In the genomic region with DNA sequence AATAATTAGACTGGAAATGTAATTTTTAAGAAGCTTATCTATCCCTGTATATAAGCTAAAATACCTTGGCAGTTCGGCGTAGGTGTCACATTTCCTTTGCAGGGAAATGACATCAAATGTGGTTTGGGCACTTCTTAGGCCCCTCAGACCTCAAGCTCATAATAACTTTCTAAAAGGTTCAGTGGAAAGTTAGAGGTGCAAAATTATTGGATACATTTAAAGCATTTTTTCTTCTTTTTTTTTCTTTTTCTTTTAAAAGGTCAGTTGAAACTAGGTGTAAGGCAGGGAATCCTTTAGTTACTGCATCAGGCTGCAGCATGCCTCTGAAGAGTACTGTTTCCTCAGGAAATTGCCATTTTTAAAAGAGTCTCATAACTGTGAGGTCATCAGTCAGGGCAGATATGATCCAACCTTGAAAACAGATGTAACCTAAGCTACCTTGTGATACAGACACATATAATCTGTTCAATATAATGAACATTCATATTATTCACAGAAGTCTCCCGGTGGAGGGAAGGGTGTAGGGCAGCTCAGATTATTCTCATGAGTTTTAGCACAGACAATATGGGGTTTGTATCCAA, we compare ENCODE assay signal across 9 cellular contexts. TPM values are rescaled to one million over a fixed set of nuclear protein-coding genes. Genes with fewer than 3 reads are reported as not detected.
DNase-seq lines count a peak whose midpoint lies in the region; ATAC-seq and TF ChIP-seq lines count a peak whose summit lies in the region.
"Had no signal": no experiment of that assay in that cellular context is flagged by ENCODE, and none has a peak within 500 bp of the region (broad histone marks: within the 10 kb centered on the region; RNA-seq: fewer than 3 reads in every experiment).

No MANE protein-coding gene starts in this region.

- H3K9me3 ChIP-seq in OCI-LY7 (ENCODE audit: low read length) (no peaks in the 10 kb centered on the region), body of pancreas (no peaks in the 10 kb centered on the region)

- peak; percentile 40 for ATAC-seq in activated CD8-positive, alpha-beta memory T cell treated with anti-CD3 and anti-CD28 coated beads, Interleukin-2, amount 10 ng/mL, durations not matched to agents 7 days and 5 days
- ATAC-seq in GM18909 (IDR thresholded peaks at IDR 0.05; ENCODE audit: poor library complexity, unreplicated experiment) (no peak), body of pancreas (no peak)

- H3K9me2 ChIP-seq in OCI-LY7 (ENCODE audit: insufficient read depth, low read length): no peaks in the 10 kb centered on the region

- H3K4me3 Mint-ChIP-seq in activated CD8-positive, alpha-beta memory T cell treated with anti-CD3 and anti-CD28 coated beads, Interleukin-2, amount 10 ng/mL, durations not matched to agents 7 days and 5 days: peak overlapping the region; percentile 57

- peaks cover 40% of the 10 kb centered on the region for H3K36me3 Mint-ChIP-seq in activated CD8-positive, alpha-beta memory T cell treated with anti-CD3 and anti-CD28 coated beads, Interleukin-2, amount 10 ng/mL, durations not matched to agents 7 days and 5 days

- WGBS in body of pancreas, 2 donors: 32 to 39% methylated on average over 3 of the region's 3 CpGs

- H4K20me1 ChIP-seq in OCI-LY7 (ENCODE audit: insufficient read depth, low read length): peaks cover 6% of the 10 kb centered on the region; the same call in 1 of the 2 replicates

- H3K27me3 Mint-ChIP-seq in activated CD8-positive, alpha-beta memory T cell treated with anti-CD3 and anti-CD28 coated beads, Interleukin-2, amount 10 ng/mL, durations not matched to agents 7 days and 5 days: peaks cover 1% of the 10 kb centered on the region

- H3K27ac ChIP-seq in OCI-LY7 (ENCODE audit: low read depth, low read length, poor library complexity, severe bottlenecking) (peak overlapping the region; percentile 0), body of pancreas (peak overlapping the region in 1 of 4 donors; percentile 28)
- H3K27ac ChIP-seq: epithelial cell of prostate had no signal

- in situ Hi-C loops in astrocyte of the spinal cord (cut with HindIII; ENCODE audit: low sequenced_read_pairs): no loop called here

- H3K4me2 ChIP-seq in OCI-LY7 (ENCODE audit: low read length): peak overlapping the region; percentile 38; the same call in 1 of the 2 replicates

- peaks cover 91% of the 10 kb centered on the region for H3K79me2 ChIP-seq in OCI-LY7 (ENCODE audit: insufficient read depth, low read depth, low read length)

- peak overlapping the region; percentile 95 for H3K27ac Mint-ChIP-seq in activated CD8-positive, alpha-beta memory T cell treated with anti-CD3 and anti-CD28 coated beads, Interleukin-2, amount 10 ng/mL, durations not matched to agents 7 days and 5 days

- POLR2A ChIA-PET in OCI-LY7 (lab: Charles Lee): interaction anchor here (0.6 to 2.1 kb wide), 5 partner anchors 10 to 255 kb away, joined by 3 to 12 read pairs (median 3); no protein-coding TSS in a partner anchor

- H3K9me3 Mint-ChIP-seq in activated CD8-positive, alpha-beta memory T cell treated with anti-CD3 and anti-CD28 coated beads, Interleukin-2, amount 10 ng/mL, durations not matched to agents 7 days and 5 days (ENCODE audit: low read depth): no peaks in the 10 kb centered on the region

- intact Hi-C loops in OCI-LY7 (cut with micrococcal nuclease; ENCODE audit: unreplicated experiment): no loop called here
- intact Hi-C loops in body of pancreas (cut with DNase I): no loop called here

- H3K4me3 ChIP-seq in OCI-LY7 (ENCODE audit: low read depth, low read length, poor library complexity, severe bottlenecking) (no peak overlapping the region), astrocyte of the spinal cord (ENCODE audit: low read depth, low read length) (no peak overlapping the region), body of pancreas (no peak overlapping the region)

- H3K27me3 ChIP-seq in body of pancreas: no peaks in the 10 kb centered on the region

- H3K4me1 Mint-ChIP-seq in activated CD8-positive, alpha-beta memory T cell treated with anti-CD3 and anti-CD28 coated beads, Interleukin-2, amount 10 ng/mL, durations not matched to agents 7 days and 5 days: peaks cover 62% of the 10 kb centered on the region

- H3K36me3 ChIP-seq in OCI-LY7 (ENCODE audit: insufficient read depth, low read length) (peaks cover 50% of the 10 kb centered on the region), body of pancreas (replicated peaks in 1 of 2; ENCODE audit: insufficient read depth in 1 of 2, low read depth in 2 of 2) (no peaks in the 10 kb centered on the region)

- DNase-seq in activated CD8-positive, alpha-beta memory T cell treated with anti-CD3 and anti-CD28 coated beads, Interleukin-2, amount 10 ng/mL, durations not matched to agents 7 days and 5 days: peak; percentile 73
- no peak for DNase-seq in activated CD8-positive, alpha-beta memory T cell treated with anti-CD3 and anti-CD28 coated beads, Interleukin-2, amount 50 U/mL, for 48 hours
- DNase-seq in OCI-LY7 (ENCODE audit: low spot score): peak; percentile 14
- DNase-seq in astrocyte of the spinal cord (ENCODE audit: low read depth, low spot score): no peak
- DNase-seq in stimulated activated CD4-positive, alpha-beta T cell treated with anti-CD3 and anti-CD28 coated beads, Interleukin-4, amount 100 ng/mL, for 24 hours: peak; percentile 53
- DNase-seq in effector CD8-positive, alpha-beta T cell (lab: John Stamatoyannopoulos, UW): no peak
- DNase-seq in body of pancreas: no peak

- TF ChIP-seq POLR2A in body of pancreas (IDR thresholded peaks at IDR 0.05): no peak

- TF ChIP-seq CTCF in OCI-LY7 (conservative IDR thresholded peaks at IDR 0.05; ENCODE audit: low read length): no peak
- peak; percentile 6 for TF ChIP-seq CTCF in astrocyte of the spinal cord (IDR thresholded peaks at IDR 0.05; ENCODE audit: low read depth, low read length)
- TF ChIP-seq CTCF in body of pancreas (IDR thresholded peaks at IDR 0.05): no peak

- BruUV-seq in OCI-LY7 (replicated peaks; lab: Mats Ljungman, UMichigan): no TSS peak

- CTCF ChIA-PET in activated CD8-positive, alpha-beta memory T cell treated with anti-CD3 and anti-CD28 coated beads, Interleukin-2, amount 10 ng/mL, durations not matched to agents 7 days and 5 days (lab: Charles Lee): interaction anchor here (0.6 to 3.1 kb wide), 8 partner anchors 10 to 183 kb away, joined by 3 to 22 read pairs (median 4); no protein-coding TSS in a partner anchor
- CTCF ChIA-PET in OCI-LY7 (lab: Charles Lee; ENCODE audit: unreplicated experiment): no interaction called here

- H3K4me1 ChIP-seq in OCI-LY7 (ENCODE audit: insufficient read depth, low read length, poor library complexity, severe bottlenecking) (peaks cover 38% of the 10 kb centered on the region), body of pancreas (peaks cover 45% of the 10 kb centered on the region)

- H2AFZ ChIP-seq in OCI-LY7 (ENCODE audit: low read length): no peak overlapping the region

RNA-seq across cellular contexts. Expression of a gene that starts 4.8 kb away (rescaled TPM):
- total RNA-seq in activated CD8-positive, alpha-beta memory T cell treated with anti-CD3 and anti-CD28 coated beads, Interleukin-2, amount 10 ng/mL, durations not matched to agents 7 days and 5 days: 10 to 100 TPM; 71.6 to 88.7 TPM
- total RNA-seq in OCI-LY7 (2014; rRNA removed; shearing (Covaris generic)): 35.5 and 35.9 TPM in 2 replicates
- total RNA-seq in OCI-LY7 (2022): 54.9 and 59.4 TPM in 2 replicates
- 10 to 100 TPM; 25.1 to 49.5 TPM for total RNA-seq in body of pancreas

Comparison
In these comparisons a context has a peak if more than half of its experiments do, and no peak if none do; other contexts are left out.
1. DNase-seq: peak in activated CD8-positive, alpha-beta memory T cell treated with anti-CD3 and anti-CD28 coated beads, Interleukin-2, amount 10 ng/mL, durations not matched to agents 7 days and 5 days (single experiment), OCI-LY7 (single experiment) and stimulated activated CD4-positive, alpha-beta T cell treated with anti-CD3 and anti-CD28 coated beads, Interleukin-4, amount 100 ng/mL, for 24 hours (single experiment); none in activated CD8-positive, alpha-beta memory T cell treated with anti-CD3 and anti-CD28 coated beads, Interleukin-2, amount 50 U/mL, for 48 hours (single experiment), astrocyte of the spinal cord (single experiment), effector CD8-positive, alpha-beta T cell (single experiment) and body of pancreas (0 of 4).